Comparison of ENCODE assay signal across 14 cellular contexts in genomic region chr7:29977926-29978652, GRCh38. TPM values are rescaled to one million over a fixed set of nuclear protein-coding genes. Genes with fewer than 3 reads are reported as not detected.
DNase-seq lines count a peak whose midpoint lies in the region; ATAC-seq and TF ChIP-seq lines count a peak whose summit lies in the region.
"Had no signal": no experiment of that assay in that cellular context is flagged by ENCODE, and none has a peak within 500 bp of the region (broad histone marks: within the 10 kb centered on the region; RNA-seq: fewer than 3 reads in every experiment).

No MANE protein-coding gene starts in this region.

- H3K9ac ChIP-seq in smooth muscle cell (ENCODE audit: low read depth): no peak overlapping the region

- H3K4me3 Mint-ChIP-seq in effector memory CD8-positive, alpha-beta T cell: no peak overlapping the region

- no peak overlapping the region for H2AFZ ChIP-seq in smooth muscle cell (ENCODE audit: low read depth)

- H3F3A ChIP-seq in smooth muscle cell (ENCODE audit: low read depth): no peaks in the 10 kb centered on the region

- TF ChIP-seq CTCF in smooth muscle cell (IDR thresholded peaks at IDR 0.05; ENCODE audit: borderline replicate concordance, insufficient read depth, poor library complexity, severe bottlenecking) (no peak), mucosa of descending colon (IDR thresholded peaks at IDR 0.05) (no peak)

- no peak overlapping the region for H3K27ac Mint-ChIP-seq in effector memory CD8-positive, alpha-beta T cell

- H3K36me3 ChIP-seq in smooth muscle cell (ENCODE audit: low read depth) (no peaks in the 10 kb centered on the region), mucosa of descending colon (ENCODE audit: low read depth) (no peaks in the 10 kb centered on the region)
- H3K36me3 ChIP-seq: thyroid gland had no signal

- no peak overlapping the region for H3K4me2 ChIP-seq in smooth muscle cell

- intact Hi-C loops in mucosa of descending colon (cut with DNase I, micrococcal nuclease): no loop called here

- peaks cover 0 to 38% of the 10 kb centered on the region in 2 donors for H3K27me3 Mint-ChIP-seq in effector memory CD8-positive, alpha-beta T cell

- H3K27ac ChIP-seq in smooth muscle cell (ENCODE audit: low read depth): peak overlapping the region; percentile 27
- H3K27ac ChIP-seq: thyroid gland had no signal

- peak; percentile 2 for DNase-seq in NCI-H146 (lab: John Stamatoyannopoulos, UW)
- no peak for DNase-seq in NCI-H146 treated with DMSO at 0.1 percent for 48 hours (lab: John Stamatoyannopoulos, UW; ENCODE audit: unreplicated experiment)
- peak; percentile 18 for DNase-seq in M059J (ENCODE audit: low read depth)
- no peak for DNase-seq in effector memory CD8-positive, alpha-beta T cell
- no peak for DNase-seq in smooth muscle cell (lab: John Stamatoyannopoulos, UW; ENCODE audit: unreplicated experiment)
- no peak for DNase-seq in mucosa of descending colon
- no peak for DNase-seq in OCI-M2 (lab: John Stamatoyannopoulos, UW; ENCODE audit: unreplicated experiment)
- DNase-seq in SKM-1 (lab: John Stamatoyannopoulos, UW; ENCODE audit: unreplicated experiment): no peak
- DNase-seq: activated CD4-positive, alpha-beta T cell treated with anti-CD3 and anti-CD28 coated beads, Interleukin-2, amount 50 U/mL, for 4 hours; cerebellar nuclear complex; NCI-H1105 treated with DMSO at 0.1 percent for 48 hours; NK-92 treated with Interleukin-12 subunit alpha and Interleukin-12 subunit beta, amount 100 ng/mL, for 24 hours; T-helper 1 cell; thyroid gland had no signal

- H3K9me3 ChIP-seq in smooth muscle cell (replicated peaks; ENCODE audit: low read depth): no peaks in the 10 kb centered on the region
- H3K9me3 ChIP-seq in mucosa of descending colon: no peaks in the 10 kb centered on the region
- H3K9me3 ChIP-seq: thyroid gland had no signal

- H3K4me1 Mint-ChIP-seq in effector memory CD8-positive, alpha-beta T cell (ENCODE audit: low read depth in 2 of 2): peaks cover 0 to 3% of the 10 kb centered on the region in 2 donors

- H3K36me3 Mint-ChIP-seq in effector memory CD8-positive, alpha-beta T cell (ENCODE audit: insufficient read depth): peaks cover 4% of the 10 kb centered on the region

- no peaks in the 10 kb centered on the region for H3K27me3 ChIP-seq in smooth muscle cell (ENCODE audit: low read depth)
- H3K27me3 ChIP-seq: thyroid gland had no signal

- peaks cover 99% of the 10 kb centered on the region for H3K79me2 ChIP-seq in smooth muscle cell (ENCODE audit: low read depth)

- 70% methylated on average over 8 of the region's 8 CpGs for WGBS in smooth muscle cell (ENCODE audit: low lambda C conversion rate)

- peaks cover 100% of the 10 kb centered on the region for H4K20me1 ChIP-seq in smooth muscle cell (ENCODE audit: low read depth)

- no peak overlapping the region for H3K4me3 ChIP-seq in smooth muscle cell
- no peak overlapping the region for H3K4me3 ChIP-seq in mucosa of descending colon
- H3K4me3 ChIP-seq: thyroid gland had no signal

- peak; percentile 45 for ATAC-seq in effector memory CD8-positive, alpha-beta T cell (replicated peaks)
- no peak for ATAC-seq in mucosa of descending colon

- H3K4me1 ChIP-seq in smooth muscle cell (ENCODE audit: low read depth) (peaks cover 14% of the 10 kb centered on the region), mucosa of descending colon (ENCODE audit: low read depth) (no peaks in the 10 kb centered on the region)
- H3K4me1 ChIP-seq: thyroid gland had no signal

- no peaks in the 10 kb centered on the region for H3K9me3 Mint-ChIP-seq in effector memory CD8-positive, alpha-beta T cell

RNA-seq across cellular contexts. Expression of gene SCRN1, which starts 11.5 kb away (rescaled TPM):
- total RNA-seq in M059J (2014; rRNA removed; shearing (Covaris generic)): 73.6 and 109 TPM in 2 replicates
- total RNA-seq in smooth muscle cell (84.9 and 93.0 TPM in 2 replicates), mucosa of descending colon (10 to 100 TPM in 2 of 3 donors, 1 to 10 TPM in 1; 6.4 to 60.2 (median 11.2) TPM)
- 58.7 and 67.5 TPM in 2 replicates for polyA plus RNA-seq in smooth muscle cell

RNA-seq across cellular contexts. Expression of gene FKBP14, which starts 48.4 kb away (rescaled TPM):
- 30.1 and 39.8 TPM in 2 replicates for total RNA-seq in M059J (2014; rRNA removed; shearing (Covaris generic))
- total RNA-seq in smooth muscle cell (111 and 153 TPM in 2 replicates), mucosa of descending colon (10 to 100 TPM in 2 of 3 donors, 1 to 10 TPM in 1; 8.9 to 13.4 (median 11.8) TPM)
- polyA plus RNA-seq in smooth muscle cell: 74.2 and 90.1 TPM in 2 replicates

RNA-seq across cellular contexts. Expression of gene PLEKHA8, which starts 50.1 kb away (rescaled TPM):
- 6.1 and 11.8 TPM in 2 replicates for total RNA-seq in M059J (2014; rRNA removed; shearing (Covaris generic))
- 20.4 and 24.7 TPM in 2 replicates for total RNA-seq in smooth muscle cell
- polyA plus RNA-seq in smooth muscle cell: 10.0 and 14.6 TPM in 2 replicates
- total RNA-seq in mucosa of descending colon: 10 to 100 TPM; 11.7 to 13.0 (median 12.5) TPM

Comparison
In these comparisons a context has a peak if more than half of its experiments do, and no peak if none do; other contexts are left out.
1. DNase-seq: peak in NCI-H146 (single experiment) and M059J (single experiment); none in NCI-H146 treated with DMSO at 0.1 percent for 48 hours (single experiment), effector memory CD8-positive, alpha-beta T cell (0 of 3), smooth muscle cell (single experiment), mucosa of descending colon (0 of 3), OCI-M2 (single experiment) and SKM-1 (single experiment).